In genomic region chr1:235625340-235625739, GRCh38 we compare ENCODE assay signal across 18 cellular contexts. TPM values are rescaled to one million over a fixed set of nuclear protein-coding genes. Genes with fewer than 3 reads are reported as not detected.
DNase-seq lines count a peak whose midpoint lies in the region; ATAC-seq lines count a peak whose summit lies in the region.
"Had no signal": no experiment of that assay in that cellular context is flagged by ENCODE, and none has a peak within 500 bp of the region (broad histone marks: within the 10 kb centered on the region; RNA-seq: fewer than 3 reads in every experiment).

No MANE protein-coding gene starts in this region.

- no peak overlapping the region for H4K12ac ChIP-seq in trophoblast cell (ENCODE audit: low read depth, low read length)

- H2AFZ ChIP-seq in trophoblast cell (ENCODE audit: insufficient read depth, low read length, poor library complexity): no peak overlapping the region
- H2AFZ ChIP-seq: GM23338 had no signal

- peak; percentile 71 for ATAC-seq in esophagus mucosa
- ATAC-seq: GM23338 had no signal

- H3K36me3 ChIP-seq in KOPT-K1 (ENCODE audit: insufficient read depth, low read length): no peaks in the 10 kb centered on the region
- no peaks in the 10 kb centered on the region for H3K36me3 ChIP-seq in trophoblast cell (ENCODE audit: control insufficient read depth in 1 of 2, insufficient read depth in 2 of 2, low read length in 2 of 2)
- H3K36me3 ChIP-seq in mesendoderm (ENCODE audit: control insufficient read depth, insufficient read depth, low read length): no peaks in the 10 kb centered on the region

- no peak overlapping the region for H3K14ac ChIP-seq in trophoblast cell (ENCODE audit: low read length)

- H3K79me1 ChIP-seq in trophoblast cell (ENCODE audit: low read length) (no peaks in the 10 kb centered on the region), mesendoderm (ENCODE audit: low read length) (no peaks in the 10 kb centered on the region)

- H3K4me2 ChIP-seq in trophoblast cell (ENCODE audit: low read length): no peak overlapping the region
- H3K4me2 ChIP-seq in mesendoderm (ENCODE audit: low read length): no peak overlapping the region
- H3K4me2 ChIP-seq: GM23338 had no signal

- intact Hi-C loops in head of caudate nucleus (cut with DNase I): no loop called here

- H3K23ac ChIP-seq in trophoblast cell (ENCODE audit: low read length) (no peak overlapping the region), mesendoderm (ENCODE audit: low read length) (no peak overlapping the region)

- H3K9ac ChIP-seq in trophoblast cell (ENCODE audit: low read length) (no peak overlapping the region), mesendoderm (ENCODE audit: low read length) (no peak overlapping the region)

- no peak overlapping the region for H2AK5ac ChIP-seq in trophoblast cell (ENCODE audit: low read length)
- no peak overlapping the region for H2AK5ac ChIP-seq in mesendoderm (ENCODE audit: low read length)

- H3K56ac ChIP-seq in mesendoderm (ENCODE audit: low read length): no peak overlapping the region

- no peak overlapping the region for H2BK12ac ChIP-seq in trophoblast cell (ENCODE audit: low read length)

- H3K79me2 ChIP-seq in trophoblast cell (ENCODE audit: control insufficient read depth, insufficient read depth, low read length, poor library complexity) (no peaks in the 10 kb centered on the region), mesendoderm (ENCODE audit: control insufficient read depth, insufficient read depth, low read length) (no peaks in the 10 kb centered on the region)

- no peak overlapping the region for H3K18ac ChIP-seq in trophoblast cell (ENCODE audit: low read length)
- no peak overlapping the region for H3K18ac ChIP-seq in mesendoderm (ENCODE audit: low read length)

- H2BK5ac ChIP-seq in trophoblast cell (ENCODE audit: low read depth, low read length, poor library complexity): no peak overlapping the region
- no peak overlapping the region for H2BK5ac ChIP-seq in mesendoderm (ENCODE audit: low read length)

- H4K5ac ChIP-seq in mesendoderm (ENCODE audit: low read length): no peak overlapping the region

- no peaks in the 10 kb centered on the region for H3K4me1 ChIP-seq in trophoblast cell (ENCODE audit: control insufficient read depth in 1 of 2, insufficient read depth in 2 of 2, low read length in 2 of 2)
- no peaks in the 10 kb centered on the region for H3K4me1 ChIP-seq in mesendoderm (ENCODE audit: control insufficient read depth, low read depth, low read length)
- H3K4me1 ChIP-seq: BE2C had no signal

- H3K4me3 ChIP-seq in trophoblast cell (ENCODE audit: low read depth, low read length) (no peak overlapping the region), mesendoderm (ENCODE audit: low read length) (no peak overlapping the region)
- H3K4me3 ChIP-seq: GM23338 had no signal

- DNase-seq in NCI-H69 (lab: John Stamatoyannopoulos, UW) (peak; percentile 78), myocyte (ENCODE audit: low read depth) (peak; percentile 14), GM19240 (ENCODE audit: insufficient read length, low spot score) (no peak), head of caudate nucleus (no peak), trophoblast cell (no peak), mesendoderm (no peak)
- DNase-seq: BE2C; C1 segment of cervical spinal cord; CD4-positive, CD25-positive, alpha-beta regulatory T cell; CD8-positive, alpha-beta memory T cell; COR-L47; DMS 273 treated with DMSO at 0.1 percent for 48 hours; DMS53; HCEC 1CT had no signal

- H3K27me3 ChIP-seq in trophoblast cell (ENCODE audit: insufficient read depth, low read length) (no peaks in the 10 kb centered on the region), mesendoderm (ENCODE audit: insufficient read depth, low read length, poor library complexity) (no peaks in the 10 kb centered on the region)
- H3K27me3 ChIP-seq: BE2C had no signal

- WGBS in trophoblast cell (ENCODE audit: extremely low coverage, insufficient coverage, insufficient read length): no CpG with 5 or more reads among the region's 3 CpGs
- WGBS in mesendoderm (ENCODE audit: extremely low coverage, insufficient coverage, low lambda C conversion rate): no CpG with 5 or more reads among the region's 3 CpGs

- H2BK15ac ChIP-seq in mesendoderm (replicated peaks; ENCODE audit: low read depth): no peak overlapping the region

- no peak overlapping the region for H2BK120ac ChIP-seq in trophoblast cell (ENCODE audit: insufficient read depth, low read length, poor library complexity)
- no peak overlapping the region for H2BK120ac ChIP-seq in mesendoderm (ENCODE audit: low read depth, low read length)

- H3K9me3 ChIP-seq in KOPT-K1 (ENCODE audit: insufficient read depth, low read length, poor library complexity, severe bottlenecking) (no peaks in the 10 kb centered on the region), trophoblast cell (ENCODE audit: insufficient read depth, low read depth, low read length) (no peaks in the 10 kb centered on the region)
- H3K9me3 ChIP-seq: BE2C had no signal

- H4K91ac ChIP-seq in trophoblast cell (ENCODE audit: low read depth, low read length): no peak overlapping the region

- H4K8ac ChIP-seq in trophoblast cell (ENCODE audit: low read depth, low read length): no peak overlapping the region
- H4K8ac ChIP-seq in mesendoderm (ENCODE audit: low read depth, low read length): no peak overlapping the region

- H3K27ac ChIP-seq in KOPT-K1 (ENCODE audit: low read depth, low read length, poor library complexity, severe bottlenecking) (peak overlapping the region; percentile 20), trophoblast cell (ENCODE audit: low read depth, low read length) (no peak overlapping the region), mesendoderm (ENCODE audit: low read depth, low read length) (no peak overlapping the region)
- H3K27ac ChIP-seq: HL-60 had no signal

- no peak overlapping the region for H3K4ac ChIP-seq in trophoblast cell (ENCODE audit: low read depth, low read length)
- no peak overlapping the region for H3K4ac ChIP-seq in mesendoderm (ENCODE audit: low read depth, low read length)

RNA-seq across cellular contexts. Expression of gene GNG4, which starts 24.2 kb away (rescaled TPM):
- total RNA-seq in esophagus mucosa (7.2 TPM), myocyte (not detected in 2 replicates)
- polyA plus RNA-seq in myocyte (2012): 0.13 TPM
- polyA plus RNA-seq in trophoblast cell (2013): 3.1 TPM in 2 replicates
- polyA plus RNA-seq in mesendoderm (2013, experiment 1 of 2): 38.4 TPM
- polyA plus RNA-seq in mesendoderm (2013, experiment 2 of 2): 39.6 TPM
- total RNA-seq: CD4-positive, CD25-positive, alpha-beta regulatory T cell had no signal
- polyA plus RNA-seq: CD4-positive, CD25-positive, alpha-beta regulatory T cell; CD8-positive, alpha-beta memory T cell had no signal

Comparison
In these comparisons a context has a peak if more than half of its experiments do, and no peak if none do; other contexts are left out.
1. DNase-seq: peak in NCI-H69 (single experiment) and myocyte (single experiment); none in GM19240 (single experiment), head of caudate nucleus (0 of 42), trophoblast cell (0 of 2) and mesendoderm (single experiment).